8 cellular contexts compared by ENCODE assay signal in genomic region chr1:56709269-56709880, GRCh38.
DNase-seq lines count a peak whose midpoint lies in the region; ATAC-seq and TF ChIP-seq lines count a peak whose summit lies in the region.

No MANE protein-coding gene starts in this region.

- H3K9me3 ChIP-seq in SK-N-MC (ENCODE audit: low read depth, low read length) = no peaks in the 10 kb centered on the region
- no peaks in the 10 kb centered on the region for H3K9me3 ChIP-seq in parathyroid adenoma (ENCODE audit: control insufficient read depth, low read length)

- DNase-seq in D341Med (ENCODE audit: low spot score) (peak; percentile 39), NAMALWA (ENCODE audit: low spot score) (peak; percentile 67), SK-N-MC (ENCODE audit: low read depth, low spot score) (peak; percentile 42), fibroblast of the aortic adventitia (ENCODE audit: low read depth) (peak; percentile 81)

- no peak overlapping the region for H3K4me3 ChIP-seq in SK-N-MC
- H3K4me3 ChIP-seq in fibroblast of the aortic adventitia (ENCODE audit: low read depth, low read length) = no peak overlapping the region
- no peak overlapping the region for H3K4me3 ChIP-seq in parathyroid adenoma (ENCODE audit: low read depth, low read length)

- no peak overlapping the region for H3K27ac ChIP-seq in SK-N-MC
- H3K27ac ChIP-seq in parathyroid adenoma = no peak overlapping the region

- H3K79me2 ChIP-seq in parathyroid adenoma = no peaks in the 10 kb centered on the region

- H3K4me1 ChIP-seq in parathyroid adenoma = no peaks in the 10 kb centered on the region

- no peaks in the 10 kb centered on the region for H3K27me3 ChIP-seq in parathyroid adenoma (ENCODE audit: control insufficient read depth, insufficient read depth, low read length)

- ATAC-seq in GM21381 (IDR thresholded peaks at IDR 0.05; ENCODE audit: unreplicated experiment) (peak; percentile 69), HG03108 (IDR thresholded peaks at IDR 0.05; ENCODE audit: unreplicated experiment) (no peak), HG03095 (IDR thresholded peaks at IDR 0.05; ENCODE audit: unreplicated experiment) (no peak)

- H2AFZ ChIP-seq in parathyroid adenoma = no peak overlapping the region

- H3K9ac ChIP-seq in SK-N-MC (ENCODE audit: insufficient read length) = no peak overlapping the region
- H3K9ac ChIP-seq in parathyroid adenoma = no peak overlapping the region

- peak; percentile 35 for TF ChIP-seq CTCF in fibroblast of the aortic adventitia (IDR thresholded peaks at IDR 0.05; ENCODE audit: insufficient read depth, low read length)
- TF ChIP-seq CTCF in parathyroid adenoma (IDR thresholded peaks at IDR 0.05) = peak; percentile 49

- no peak overlapping the region for H3K4me2 ChIP-seq in parathyroid adenoma (ENCODE audit: low read length)

- no peaks in the 10 kb centered on the region for H3K36me3 ChIP-seq in SK-N-MC (ENCODE audit: insufficient read depth, low read length)
- no peaks in the 10 kb centered on the region for H3K36me3 ChIP-seq in parathyroid adenoma (ENCODE audit: control insufficient read depth, insufficient read depth, low read length)
